ENCODE assay signal across 1 cellular context in genomic region chr16:33154-33876, GRCh38. TPM values are rescaled to one million over a fixed set of nuclear protein-coding genes. Genes with fewer than 3 reads are reported as not detected.
"Had no signal": no experiment of that assay in that cellular context is flagged by ENCODE, and none has a peak within 500 bp of the region (broad histone marks: within the 10 kb centered on the region; RNA-seq: fewer than 3 reads in every experiment).

No MANE protein-coding gene starts in this region.

RNA-seq across cellular contexts. Expression of gene RHBDF1, which starts 39.1 kb away (rescaled TPM):
- polyA plus RNA-seq: naive thymus-derived CD4-positive, alpha-beta T cell had no signal
